ENCODE assay signal across 8 cellular contexts in the genomic region with DNA sequence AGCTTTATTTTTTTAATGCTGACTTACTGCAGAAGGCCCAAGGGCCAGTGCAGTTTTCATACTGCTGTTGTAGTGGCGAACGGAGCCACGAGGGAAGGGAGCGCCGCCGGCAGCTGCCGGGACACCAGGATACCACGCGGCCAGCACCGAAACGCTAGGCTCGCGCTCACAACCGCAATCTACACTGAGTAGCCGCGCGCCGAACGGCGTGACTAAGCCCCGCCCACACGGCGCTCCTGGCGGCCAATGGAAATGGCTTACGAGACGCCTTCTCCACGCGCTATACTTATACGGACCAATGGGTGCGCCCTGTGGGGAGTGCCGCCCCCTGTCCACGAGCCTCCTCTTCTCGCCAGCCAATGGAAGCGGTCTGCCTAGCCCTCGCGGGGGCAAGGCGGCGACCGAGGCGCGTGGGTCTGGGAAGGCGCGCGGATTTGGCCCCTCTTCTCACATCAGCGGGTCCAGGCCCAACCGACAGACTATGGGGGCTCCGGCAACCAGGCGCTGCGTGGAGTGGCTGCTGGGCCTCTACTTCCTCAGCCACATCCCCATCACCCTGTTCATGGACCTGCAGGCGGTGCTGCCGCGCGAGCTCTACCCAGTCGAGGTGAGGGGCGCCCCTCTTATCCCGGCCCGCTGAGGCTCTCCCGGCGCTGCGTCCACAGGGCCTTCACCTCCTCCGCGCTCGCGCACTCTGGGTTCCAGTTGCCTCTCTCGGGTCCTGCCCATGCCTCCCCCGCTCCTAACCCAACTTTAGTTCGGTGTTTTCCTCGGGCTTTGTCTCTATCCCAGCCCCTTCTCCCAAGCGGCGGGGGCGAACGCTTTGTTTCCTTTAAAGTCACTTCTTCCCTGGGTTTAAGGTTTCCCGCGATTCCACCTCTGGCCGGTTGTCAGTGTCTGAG. TPM values are rescaled to one million over a fixed set of nuclear protein-coding genes. Genes with fewer than 3 reads are reported as not detected.
A peak's percentile ranks its signal among the peaks of the same experiment; 100 is the strongest.
DNase-seq lines count a peak whose midpoint lies in the region; ATAC-seq, FAIRE-seq and TF ChIP-seq lines count a peak whose summit lies in the region.

Gene TMEM97 (plus strand): TSS at position 442 of the 902 bp plus-strand sequence. CDS start 40 bp downstream, at position 482.

- peak within 1 kb of the TSS; percentile 88 for H3K4me3 ChIP-seq in fibroblast of mammary gland (ENCODE audit: control insufficient read depth, low read depth, low read length)

- peak within 1 kb of the TSS; percentile 82 for H3K27ac ChIP-seq in RWPE1

- peaks cover 12% of the 10 kb centered on the region; the same call in 1 of the 2 replicates for H3K4me1 ChIP-seq in ES-I3 (ENCODE audit: insufficient read depth, low read length)

- H3K9ac ChIP-seq in ES-I3 (ENCODE audit: low read depth, low read length) = peak within 1 kb of the TSS; percentile 73

- H3K9me3 ChIP-seq in ES-I3 (ENCODE audit: control insufficient read depth, insufficient read depth, low read length) = no peaks in the 10 kb centered on the region

- H3K4me1 Mint-ChIP-seq in natural killer cell = peaks cover 25 to 28% of the 10 kb centered on the region in 2 donors

- CTCF ChIA-PET in RWPE1 (lab: Yijun Ruan, JAX) = interaction anchor here (0.6 to 1.7 kb wide), 3 partner anchors 17 to 234 kb away, joined by 3 to 4 read pairs (median 4); partner anchors contain the start of gene TNFAIP1

- H3K27ac Mint-ChIP-seq in natural killer cell = peak within 1 kb of the TSS; percentile 78 to 90

- DNase-seq in H54 (ENCODE audit: insufficient read length, low spot score) (peak; percentile 80), LoVo (ENCODE audit: low spot score) (peak; percentile 97), RWPE1 (ENCODE audit: low spot score) (peak; percentile 95), fibroblast of mammary gland (ENCODE audit: low read depth) (peak; percentile 96), natural killer cell (peak; percentile 94)
- DNase-seq in activated T-helper 1 cell treated with anti-CD3 and anti-CD28 coated beads, Interleukin-2, amount 50 U/mL, for 16 hours (ENCODE audit: low read depth in 1 of 2, low spot score in 1 of 2) = peak; percentile 85 to 90
- DNase-seq in stimulated activated naive CD4-positive, alpha-beta T cell (lab: John Stamatoyannopoulos, UW) = peak; percentile 87 to 95 (median 91)

- H3K36me3 ChIP-seq in ES-I3 (ENCODE audit: insufficient read depth, low read length) = no peaks in the 10 kb centered on the region

- intact Hi-C loops in natural killer cell (cut with micrococcal nuclease) = loop anchor here (1.0 kb wide), 2 partner anchors 16 to 38 kb away; partner anchors contain the start of genes IFT20, POLDIP2 and TNFAIP1

- no peaks in the 10 kb centered on the region for H3K36me3 Mint-ChIP-seq in natural killer cell

- POLR2A ChIA-PET in RWPE1 (lab: Yijun Ruan, JAX; ENCODE audit: low non-redundant PET) = interaction anchor here (2.0 kb wide), 1 partner anchor 16 kb away, joined by 8 read pairs; the partner anchor contains the start of genes IFT20 and TNFAIP1

- no peaks in the 10 kb centered on the region for H3K27me3 Mint-ChIP-seq in natural killer cell (ENCODE audit: low read depth in 2 of 2)

- FAIRE-seq in H54 (lab: Jason Lieb, UNC) = no peak

- peak; percentile 49 for TF ChIP-seq POLR2A in H54 (IDR thresholded peaks at IDR 0.05; ENCODE audit: low read depth, low read length)

- TF ChIP-seq CTCF in RWPE1 (conservative IDR thresholded peaks at IDR 0.05; ENCODE audit: low read depth) (no peak), fibroblast of mammary gland (conservative IDR thresholded peaks at IDR 0.05; ENCODE audit: control insufficient read depth, insufficient read depth, low read depth, low read length) (peak; percentile 4), natural killer cell (IDR thresholded peaks at IDR 0.05) (no peak)

- H3K9me3 Mint-ChIP-seq in natural killer cell = no peaks in the 10 kb centered on the region

- peak; percentile 97 to 99 (median 98) for ATAC-seq in natural killer cell

- H3K4me3 Mint-ChIP-seq in natural killer cell = peak within 1 kb of the TSS; percentile 89

RNA-seq across cellular contexts. Expression of gene TMEM97, which starts in this region (rescaled TPM):
- 1 to 10 TPM; 4.6 to 8.8 (median 7.5) TPM for total RNA-seq in natural killer cell

Comparison
In these comparisons a context has a peak if more than half of its experiments do, and no peak if none do; other contexts are left out.
1. Peak in every context shown above with its lines: DNase-seq, ATAC-seq, H3K4me3 ChIP-seq and H3K27ac ChIP-seq.